In genomic region chr3:42443819-42444436, GRCh38 we compare ENCODE assay signal across 8 cellular contexts. TPM values are rescaled to one million over a fixed set of nuclear protein-coding genes. Genes with fewer than 3 reads are reported as not detected.
DNase-seq lines count a peak whose midpoint lies in the region; ATAC-seq lines count a peak whose summit lies in the region.

No MANE protein-coding gene starts in this region.

- peaks cover 11% of the 10 kb centered on the region for H3K27me3 Mint-ChIP-seq in activated CD4-positive, alpha-beta memory T cell treated with anti-CD3 and anti-CD28 coated beads for 36 hours

- peak; percentile 76 for DNase-seq in A172 (ENCODE audit: low spot score)
- peak; percentile 40 for DNase-seq in NCI-H82 treated with DMSO at 0.1 percent for 48 hours (lab: John Stamatoyannopoulos, UW; ENCODE audit: unreplicated experiment)
- DNase-seq in activated CD4-positive, alpha-beta memory T cell treated with anti-CD3 and anti-CD28 coated beads for 36 hours, result peak; percentile 85
- DNase-seq in ecto neural progenitor cell (ENCODE audit: low spot score), result peak; percentile 92
- DNase-seq in lung microvascular endothelial cell (ENCODE audit: low read depth in 2 of 2), result peak; percentile 72 to 84
- peak; percentile 51 for DNase-seq in stimulated activated CD8-positive, alpha-beta memory T cell treated with anti-CD3 and anti-CD28 coated beads, Interleukin-12 subunit alpha, Interleukin-12 subunit beta, amount 100 ng/mL, for 4 hours (ENCODE audit: low read depth)

- POLR2A ChIA-PET in activated CD4-positive, alpha-beta memory T cell treated with anti-CD3 and anti-CD28 coated beads for 36 hours (lab: Charles Lee), result no interaction called here

- CTCF ChIA-PET in activated CD4-positive, alpha-beta memory T cell treated with anti-CD3 and anti-CD28 coated beads for 36 hours (lab: Charles Lee), result interaction anchor here (0.6 to 7.5 kb wide), 24 partner anchors 10 to 387 kb away, joined by 3 to 146 read pairs (median 4); no protein-coding TSS in a partner anchor

- intact Hi-C loops in activated CD4-positive, alpha-beta memory T cell treated with anti-CD3 and anti-CD28 coated beads for 36 hours (cut with micrococcal nuclease), result loop anchor here (1.0 to 10.0 kb wide), 4 partner anchors 57 to 329 kb away; no protein-coding TSS in a partner anchor

- H3K27ac Mint-ChIP-seq in activated CD4-positive, alpha-beta memory T cell treated with anti-CD3 and anti-CD28 coated beads for 36 hours, result no peak overlapping the region

- H3K36me3 Mint-ChIP-seq in activated CD4-positive, alpha-beta memory T cell treated with anti-CD3 and anti-CD28 coated beads for 36 hours, result no peaks in the 10 kb centered on the region

- H3K4me1 Mint-ChIP-seq in activated CD4-positive, alpha-beta memory T cell treated with anti-CD3 and anti-CD28 coated beads for 36 hours (ENCODE audit: low read depth), result no peaks in the 10 kb centered on the region

- ATAC-seq in GM18517 (IDR thresholded peaks at IDR 0.05; ENCODE audit: unreplicated experiment) (peak; percentile 67), HG03442 (IDR thresholded peaks at IDR 0.05; ENCODE audit: unreplicated experiment) (peak; percentile 74)

- H3K9me3 Mint-ChIP-seq in activated CD4-positive, alpha-beta memory T cell treated with anti-CD3 and anti-CD28 coated beads for 36 hours, result no peaks in the 10 kb centered on the region

- H3K4me3 Mint-ChIP-seq in activated CD4-positive, alpha-beta memory T cell treated with anti-CD3 and anti-CD28 coated beads for 36 hours, result no peak overlapping the region

RNA-seq across cellular contexts. Expression of gene LYZL4, which starts 33.5 kb away (rescaled TPM):
- total RNA-seq in A172 (2014; rRNA removed; shearing (Covaris generic)), result not detected in 2 replicates
- not detected for total RNA-seq in activated CD4-positive, alpha-beta memory T cell treated with anti-CD3 and anti-CD28 coated beads for 36 hours
- not detected in 2 replicates for total RNA-seq in lung microvascular endothelial cell

RNA-seq across cellular contexts. Expression of gene VIPR1, which starts 58.5 kb away (rescaled TPM):
- total RNA-seq in A172 (2014; rRNA removed; shearing (Covaris generic)), result not detected in 2 replicates
- 1 to 10 TPM; 5.9 to 6.5 TPM for total RNA-seq in activated CD4-positive, alpha-beta memory T cell treated with anti-CD3 and anti-CD28 coated beads for 36 hours
- total RNA-seq in lung microvascular endothelial cell, result under 0.01 TPM in 1 of 2 replicates, not detected in the other

Comparison
In these comparisons a context has a peak if more than half of its experiments do, and no peak if none do; other contexts are left out.
1. Peak in every context shown above with its lines: DNase-seq and ATAC-seq.
2. DNase-seq: peak in every context shown above with its lines; median percentile 92 in ecto neural progenitor cell; 85 in activated CD4-positive, alpha-beta memory T cell treated with anti-CD3 and anti-CD28 coated beads for 36 hours; 78 in lung microvascular endothelial cell; 76 in A172; 51 in stimulated activated CD8-positive, alpha-beta memory T cell treated with anti-CD3 and anti-CD28 coated beads, Interleukin-12 subunit alpha, Interleukin-12 subunit beta, amount 100 ng/mL, for 4 hours; 40 in NCI-H82 treated with DMSO at 0.1 percent for 48 hours.